ENCODE assay signal across 20 cellular contexts in genomic region chr11:16403851-16404250, GRCh38. TPM values are rescaled to one million over a fixed set of nuclear protein-coding genes. Genes with fewer than 3 reads are reported as not detected.
DNase-seq lines count a peak whose midpoint lies in the region; ATAC-seq and TF ChIP-seq lines count a peak whose summit lies in the region.
"Had no signal": no experiment of that assay in that cellular context is flagged by ENCODE, and none has a peak within 500 bp of the region (broad histone marks: within the 10 kb centered on the region; RNA-seq: fewer than 3 reads in every experiment).

No MANE protein-coding gene starts in this region.

- TF ChIP-seq CTCF in brain (conservative IDR thresholded peaks at IDR 0.05), result no peak
- TF ChIP-seq CTCF in mucosa of descending colon (IDR thresholded peaks at IDR 0.05), result no peak
- no peak for TF ChIP-seq CTCF in progenitor cell of endocrine pancreas (IDR thresholded peaks at IDR 0.05; ENCODE audit: unreplicated experiment)
- no peak for TF ChIP-seq CTCF in lower lobe of right lung (IDR thresholded peaks at IDR 0.05)

- H3K36me3 Mint-ChIP-seq in brain, result no peaks in the 10 kb centered on the region
- peaks cover 2% of the 10 kb centered on the region for H3K36me3 Mint-ChIP-seq in progenitor cell of endocrine pancreas (ENCODE audit: insufficient read depth)
- H3K36me3 Mint-ChIP-seq: CD8-positive, alpha-beta memory T cell had no signal

- H3K27ac ChIP-seq in lower lobe of right lung, result no peak overlapping the region
- H3K27ac ChIP-seq: C4-2B had no signal

- no peaks in the 10 kb centered on the region for H3K9me3 ChIP-seq in mucosa of descending colon
- no peaks in the 10 kb centered on the region for H3K9me3 ChIP-seq in lower lobe of right lung
- H3K9me3 ChIP-seq: SK-N-SH had no signal

- intact Hi-C loops in mucosa of descending colon (cut with DNase I, micrococcal nuclease) (no loop called here), lower lobe of right lung (cut with DNase I) (no loop called here)

- H3K27me3 Mint-ChIP-seq in brain (no peaks in the 10 kb centered on the region), progenitor cell of endocrine pancreas (no peaks in the 10 kb centered on the region)
- H3K27me3 Mint-ChIP-seq: CD8-positive, alpha-beta memory T cell had no signal

- DNase-seq in DMS53 (lab: John Stamatoyannopoulos, UW) (peak; percentile 36), mucosa of descending colon (no peak), progenitor cell of endocrine pancreas (ENCODE audit: low spot score, unreplicated experiment) (no peak), NCI-H1694 (lab: John Stamatoyannopoulos, UW) (no peak), NCI-H1048 (lab: John Stamatoyannopoulos, UW) (no peak), NCI-H524 (lab: John Stamatoyannopoulos, UW) (no peak), lower lobe of right lung (no peak)
- DNase-seq: CD8-positive, alpha-beta memory T cell; EL; GF-D8; H7; MM.1S; NCI-H1092; NCI-H1436; NCI-H1930; SIG-M5; SK-N-SH had no signal

- ATAC-seq in mucosa of descending colon (peak; percentile 65), lower lobe of right lung (no peak)

- H3K4me3 Mint-ChIP-seq in brain, result peak overlapping the region; percentile 29 to 82 (median 55)
- no peak overlapping the region for H3K4me3 Mint-ChIP-seq in progenitor cell of endocrine pancreas (ENCODE audit: low read depth)
- H3K4me3 Mint-ChIP-seq: CD8-positive, alpha-beta memory T cell had no signal

- H3K27me3 ChIP-seq in lower lobe of right lung (ENCODE audit: low read depth), result no peaks in the 10 kb centered on the region

- H3K36me3 ChIP-seq in mucosa of descending colon (ENCODE audit: low read depth), result no peaks in the 10 kb centered on the region
- no peaks in the 10 kb centered on the region for H3K36me3 ChIP-seq in lower lobe of right lung

- H3K27ac Mint-ChIP-seq in brain (peak overlapping the region; percentile 53 to 94 (median 83)), progenitor cell of endocrine pancreas (peak overlapping the region; percentile 31)
- H3K27ac Mint-ChIP-seq: CD8-positive, alpha-beta memory T cell had no signal

- H3K4me3 ChIP-seq in mucosa of descending colon (no peak overlapping the region), lower lobe of right lung (no peak overlapping the region)
- H3K4me3 ChIP-seq: K562 had no signal

- H3K4me1 ChIP-seq in mucosa of descending colon (ENCODE audit: low read depth), result peaks cover 12% of the 10 kb centered on the region
- no peaks in the 10 kb centered on the region for H3K4me1 ChIP-seq in lower lobe of right lung

- H3K4me1 Mint-ChIP-seq in brain (peaks cover 73% of the 10 kb centered on the region), progenitor cell of endocrine pancreas (ENCODE audit: low read depth) (peaks cover 28% of the 10 kb centered on the region)
- H3K4me1 Mint-ChIP-seq: CD8-positive, alpha-beta memory T cell had no signal

- H3K9me3 Mint-ChIP-seq in brain (no peaks in the 10 kb centered on the region), progenitor cell of endocrine pancreas (ENCODE audit: low read depth) (no peaks in the 10 kb centered on the region)

RNA-seq across cellular contexts. Expression of gene SOX6, which starts 47.5 kb away (rescaled TPM):
- polyA plus RNA-seq in brain (ENCODE audit: insufficient read depth, low read depth, low replicate concordance), result 3.3 TPM
- total RNA-seq in mucosa of descending colon (1 to 10 TPM; 5.8 to 6.5 (median 6.0) TPM), progenitor cell of endocrine pancreas (32.6 and 34.9 TPM in 2 replicates), lower lobe of right lung (4.8 TPM)
- total RNA-seq: CD8-positive, alpha-beta memory T cell had no signal
- polyA plus RNA-seq: CD8-positive, alpha-beta memory T cell had no signal
